Comparison of ENCODE assay signal across 25 cellular contexts in genomic region chr14:78737606-78738005, GRCh38.
"Had no signal": no experiment of that assay in that cellular context is flagged by ENCODE, and none has a peak within 500 bp of the region (broad histone marks: within the 10 kb centered on the region; RNA-seq: fewer than 3 reads in every experiment).

No MANE protein-coding gene starts in this region.

- H3K4me3 ChIP-seq: coronary artery, esophagus squamous epithelium, lower lobe of right lung, prostate gland, right atrium auricular region, smooth muscle cell, suprapubic skin, transverse colon, upper lobe of right lung, uterus had no signal

- H3K4me2 ChIP-seq: smooth muscle cell had no signal

- H3K27ac ChIP-seq: coronary artery, esophagus squamous epithelium, lower lobe of right lung, prostate gland, right atrium auricular region, suprapubic skin, transverse colon, upper lobe of right lung, uterus had no signal

- H3K4me1 ChIP-seq: esophagus squamous epithelium, lower lobe of right lung, prostate gland, right atrium auricular region, suprapubic skin, transverse colon, upper lobe of right lung, uterus had no signal

- H3K27me3 ChIP-seq: esophagus squamous epithelium, right atrium auricular region, suprapubic skin, transverse colon, upper lobe of right lung, uterus had no signal

- DNase-seq: dermis blood vessel endothelial cell; effector memory CD4-positive, alpha-beta T cell; erythroblast; esophagus squamous epithelium; foreskin melanocyte; left ventricle myocardium superior; lower lobe of right lung; naive B cell; nucleus accumbens; stimulated activated CD4-positive, alpha-beta T cell treated with anti-CD3 and anti-CD28 coated beads, Interleukin-12 subunit alpha, Interleukin-12 subunit beta, amount 100 ng/mL, for 4 hours; stimulated activated CD4-positive, alpha-beta T cell treated with anti-CD3 and anti-CD28 coated beads, Interleukin-1b, Interleukin-23, amount 100 ng/mL, for 48 hours; stimulated activated CD4-positive, alpha-beta T cell treated with anti-CD3 and anti-CD28 coated beads, Interleukin-4, amount 100 ng/mL, for 1 hour; stimulated activated CD8-positive, alpha-beta memory T cell treated with anti-CD3 and anti-CD28 coated beads, Interleukin-4, amount 100 ng/mL, for 48 hours; stimulated activated naive CD4-positive, alpha-beta T cell; stimulated activated naive CD8-positive, alpha-beta T cell treated with anti-CD3 and anti-CD28 coated beads, Interleukin-15, amount 100 ng/mL, for 72 hours; transverse colon; upper lobe of right lung; uterus had no signal

- H3K36me3 ChIP-seq: esophagus squamous epithelium, lower lobe of right lung, prostate gland, right atrium auricular region, suprapubic skin, transverse colon, upper lobe of right lung, uterus had no signal

- H3K9me3 ChIP-seq: esophagus squamous epithelium, lower lobe of right lung, prostate gland, right atrium auricular region, suprapubic skin, transverse colon, upper lobe of right lung, uterus had no signal

- ATAC-seq: left ventricle myocardium superior; lower lobe of right lung; sciatic nerve; stimulated activated naive CD8-positive, alpha-beta T cell treated with anti-CD3 and anti-CD28 coated beads, Interleukin-15, amount 100 ng/mL, for 72 hours; upper lobe of right lung had no signal

- FAIRE-seq: keratinocyte had no signal
